ENCODE assay signal across 12 cellular contexts in the genomic region with DNA sequence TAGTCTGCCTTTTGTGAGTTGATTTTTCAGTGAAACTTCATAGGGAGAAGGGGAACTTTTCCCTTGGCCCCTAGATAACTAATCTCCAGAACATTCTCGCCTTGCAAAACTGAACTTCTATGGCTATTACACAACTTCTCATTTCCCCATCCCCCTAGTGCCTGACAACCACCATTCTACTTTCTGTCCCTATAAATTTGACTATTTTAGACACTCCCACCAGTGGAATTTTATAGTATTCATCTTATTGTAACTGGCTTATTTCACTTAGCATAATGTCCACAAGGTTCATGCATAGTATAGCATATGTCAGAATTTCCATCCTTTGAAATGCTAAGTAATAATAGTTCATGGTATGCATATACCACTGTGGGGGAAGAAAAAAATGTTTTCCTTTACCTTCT. TPM values are rescaled to one million over a fixed set of nuclear protein-coding genes. Genes with fewer than 3 reads are reported as not detected.
A peak's percentile ranks its signal among the peaks of the same experiment; 100 is the strongest.
DNase-seq lines count a peak whose midpoint lies in the region; ATAC-seq and TF ChIP-seq lines count a peak whose summit lies in the region.
"Had no signal": no experiment of that assay in that cellular context is flagged by ENCODE, and none has a peak within 500 bp of the region (broad histone marks: within the 10 kb centered on the region; RNA-seq: fewer than 3 reads in every experiment).

No MANE protein-coding gene starts in this region.

- H3K4me3 ChIP-seq in mucosa of descending colon: no peak overlapping the region
- H3K4me3 ChIP-seq in CD8-positive, alpha-beta T cell (ENCODE audit: low read depth, low read length): no peak overlapping the region
- no peak overlapping the region for H3K4me3 ChIP-seq in stomach

- H3K36me3 ChIP-seq in mucosa of descending colon (ENCODE audit: low read depth) (no peaks in the 10 kb centered on the region), stomach (no peaks in the 10 kb centered on the region)
- H3K36me3 ChIP-seq in CD8-positive, alpha-beta T cell (ENCODE audit: insufficient read depth, low read length): no peaks in the 10 kb centered on the region

- H3K9me3 Mint-ChIP-seq in CD14-positive monocyte: peaks cover 0 to 12% (median 7%) of the 10 kb centered on the region in 7 donors
- no peaks in the 10 kb centered on the region for H3K9me3 Mint-ChIP-seq in activated T-helper 17 cell treated with anti-CD3 and anti-CD28 coated beads, Interleukin-2, amount 50 U/mL, for 72 hours
- H3K9me3 Mint-ChIP-seq in CD8-positive, alpha-beta T cell: no peaks in the 10 kb centered on the region
- H3K9me3 Mint-ChIP-seq: CD4-positive, alpha-beta T cell had no signal

- DNase-seq in CD14-positive monocyte (ENCODE audit: low spot score): no peak
- peak; percentile 12 for DNase-seq in GM03348 (ENCODE audit: low spot score)
- DNase-seq in mucosa of descending colon: no peak
- DNase-seq in CD8-positive, alpha-beta T cell: no peak
- DNase-seq in stomach: no peak
- no peak for DNase-seq in DMS53 (lab: John Stamatoyannopoulos, UW)
- DNase-seq: activated effector memory CD4-positive, alpha-beta T cell treated with anti-CD3 and anti-CD28 coated beads, Interleukin-2, amount 50 U/mL, for 16 hours; CD4-positive, alpha-beta T cell; NCI-H1694; SK-N-SH had no signal

- CTCF ChIA-PET in CD8-positive, alpha-beta T cell (lab: Charles Lee): no interaction called here

- H3K27ac ChIP-seq in CD8-positive, alpha-beta T cell (ENCODE audit: low read depth, low read length): no peak overlapping the region
- H3K27ac ChIP-seq in stomach: peak overlapping the region in 2 of 5 donors; percentile 29 to 65

- H3K27ac Mint-ChIP-seq in CD14-positive monocyte: peak overlapping the region; percentile 92 to 98 (median 96)
- H3K27ac Mint-ChIP-seq in activated T-helper 17 cell treated with anti-CD3 and anti-CD28 coated beads, Interleukin-2, amount 50 U/mL, for 72 hours: peak overlapping the region; percentile 49
- H3K27ac Mint-ChIP-seq in CD8-positive, alpha-beta T cell: no peak overlapping the region
- H3K27ac Mint-ChIP-seq: CD4-positive, alpha-beta T cell had no signal

- peak overlapping the region in 1 of 2 donors; percentile 53 for H3K4me3 Mint-ChIP-seq in CD14-positive monocyte
- peak overlapping the region; percentile 4 for H3K4me3 Mint-ChIP-seq in activated T-helper 17 cell treated with anti-CD3 and anti-CD28 coated beads, Interleukin-2, amount 50 U/mL, for 72 hours
- no peak overlapping the region for H3K4me3 Mint-ChIP-seq in CD8-positive, alpha-beta T cell
- H3K4me3 Mint-ChIP-seq: CD4-positive, alpha-beta T cell had no signal

- no peak for TF ChIP-seq POLR2A in stomach (IDR thresholded peaks at IDR 0.05)

- TF ChIP-seq CTCF in CD14-positive monocyte (IDR thresholded peaks at IDR 0.05) (no peak), mucosa of descending colon (IDR thresholded peaks at IDR 0.05) (no peak), stomach (IDR thresholded peaks at IDR 0.05) (no peak)
- TF ChIP-seq CTCF in CD8-positive, alpha-beta T cell (IDR thresholded peaks at IDR 0.05): no peak

- peaks cover 3 to 9% of the 10 kb centered on the region in 2 donors for H3K36me3 Mint-ChIP-seq in CD14-positive monocyte
- H3K36me3 Mint-ChIP-seq in activated T-helper 17 cell treated with anti-CD3 and anti-CD28 coated beads, Interleukin-2, amount 50 U/mL, for 72 hours (ENCODE audit: low read depth): no peaks in the 10 kb centered on the region
- H3K36me3 Mint-ChIP-seq in CD8-positive, alpha-beta T cell: no peaks in the 10 kb centered on the region

- WGBS in stomach, 5 donors: 57 to 79% (median 67%) methylated on average over 1 of the region's 1 CpG

- no peaks in the 10 kb centered on the region for H3K27me3 Mint-ChIP-seq in CD14-positive monocyte (ENCODE audit: low read depth in 3 of 3)
- no peaks in the 10 kb centered on the region for H3K27me3 Mint-ChIP-seq in activated T-helper 17 cell treated with anti-CD3 and anti-CD28 coated beads, Interleukin-2, amount 50 U/mL, for 72 hours
- peaks cover 3% of the 10 kb centered on the region for H3K27me3 Mint-ChIP-seq in CD8-positive, alpha-beta T cell (ENCODE audit: low read depth)
- H3K27me3 Mint-ChIP-seq: CD4-positive, alpha-beta T cell had no signal

- intact Hi-C loops in CD14-positive monocyte (cut with micrococcal nuclease) (loop anchor here in 1 of 2 donors (5.0 kb wide), 1 partner anchor 109 kb away; no protein-coding TSS in a partner anchor), mucosa of descending colon (cut with DNase I, micrococcal nuclease) (no loop called here), stomach (cut with DNase I; ENCODE audit: low total_unique reads) (no loop called here)
- intact Hi-C loops in CD8-positive, alpha-beta T cell (cut with DNase I, micrococcal nuclease): no loop called here

- no peak for TF ChIP-seq EP300 in stomach (IDR thresholded peaks at IDR 0.05)

- ATAC-seq in activated T-helper 17 cell treated with anti-CD3 and anti-CD28 coated beads, Interleukin-2, amount 50 U/mL, for 72 hours (replicated peaks): peak; percentile 77
- ATAC-seq in mucosa of descending colon (peak; percentile 14), GM18858 (IDR thresholded peaks at IDR 0.05; ENCODE audit: unreplicated experiment) (no peak)
- ATAC-seq in CD8-positive, alpha-beta T cell: no peak

- H3K4me1 ChIP-seq in mucosa of descending colon (ENCODE audit: low read depth) (peaks cover 13% of the 10 kb centered on the region), stomach (peaks cover 0 to 11% (median 0%) of the 10 kb centered on the region in 4 donors)
- peaks cover 4% of the 10 kb centered on the region for H3K4me1 ChIP-seq in CD8-positive, alpha-beta T cell (ENCODE audit: insufficient read depth, low read length)

- no peaks in the 10 kb centered on the region for H3K27me3 ChIP-seq in CD8-positive, alpha-beta T cell (ENCODE audit: insufficient read depth, low read length)
- no peaks in the 10 kb centered on the region for H3K27me3 ChIP-seq in stomach

- peaks cover 53% of the 10 kb centered on the region for H3K4me1 Mint-ChIP-seq in CD14-positive monocyte
- peaks cover 21% of the 10 kb centered on the region for H3K4me1 Mint-ChIP-seq in activated T-helper 17 cell treated with anti-CD3 and anti-CD28 coated beads, Interleukin-2, amount 50 U/mL, for 72 hours
- peaks cover 5% of the 10 kb centered on the region for H3K4me1 Mint-ChIP-seq in CD8-positive, alpha-beta T cell (ENCODE audit: low read depth)

- POLR2A ChIA-PET in CD8-positive, alpha-beta T cell (lab: Charles Lee): no interaction called here

- H3K9me3 ChIP-seq in mucosa of descending colon: no peaks in the 10 kb centered on the region
- no peaks in the 10 kb centered on the region for H3K9me3 ChIP-seq in CD8-positive, alpha-beta T cell (ENCODE audit: low read length)
- H3K9me3 ChIP-seq in stomach: no peaks in the 10 kb centered on the region
- H3K9me3 ChIP-seq: SK-N-SH had no signal

RNA-seq across cellular contexts. Expression of a gene that starts 30.5 kb away (rescaled TPM):
- polyA plus RNA-seq in CD14-positive monocyte: 10 to 100 TPM; 26.2 to 32.4 TPM
- 1 to 10 TPM; 3.6 to 6.3 TPM for total RNA-seq in activated T-helper 17 cell treated with anti-CD3 and anti-CD28 coated beads, Interleukin-2, amount 50 U/mL, for 72 hours
- total RNA-seq in mucosa of descending colon: 100 to 1,000 TPM in 2 of 3 donors, 10 to 100 TPM in 1; 40.1 to 130 (median 111) TPM
- under 1 TPM; 0.30 to 0.78 TPM for total RNA-seq in CD8-positive, alpha-beta T cell
- 100 to 1,000 TPM in 1 of 5 donors, 10 to 100 TPM in 4; 24.0 to 103 (median 73.6) TPM for total RNA-seq in stomach
- 10 to 100 TPM in 2 of 3 donors, 1 to 10 TPM in 1; 5.7 to 16.6 (median 13.9) TPM for polyA plus RNA-seq in stomach

Comparison
In these comparisons a context has a peak if more than half of its experiments do, and no peak if none do; other contexts are left out.
1. ATAC-seq: peak in activated T-helper 17 cell treated with anti-CD3 and anti-CD28 coated beads, Interleukin-2, amount 50 U/mL, for 72 hours (single experiment) and mucosa of descending colon (single experiment); none in CD8-positive, alpha-beta T cell (single experiment) and GM18858 (single experiment).